ENCODE assay signal across 1 cellular context in the genomic region with DNA sequence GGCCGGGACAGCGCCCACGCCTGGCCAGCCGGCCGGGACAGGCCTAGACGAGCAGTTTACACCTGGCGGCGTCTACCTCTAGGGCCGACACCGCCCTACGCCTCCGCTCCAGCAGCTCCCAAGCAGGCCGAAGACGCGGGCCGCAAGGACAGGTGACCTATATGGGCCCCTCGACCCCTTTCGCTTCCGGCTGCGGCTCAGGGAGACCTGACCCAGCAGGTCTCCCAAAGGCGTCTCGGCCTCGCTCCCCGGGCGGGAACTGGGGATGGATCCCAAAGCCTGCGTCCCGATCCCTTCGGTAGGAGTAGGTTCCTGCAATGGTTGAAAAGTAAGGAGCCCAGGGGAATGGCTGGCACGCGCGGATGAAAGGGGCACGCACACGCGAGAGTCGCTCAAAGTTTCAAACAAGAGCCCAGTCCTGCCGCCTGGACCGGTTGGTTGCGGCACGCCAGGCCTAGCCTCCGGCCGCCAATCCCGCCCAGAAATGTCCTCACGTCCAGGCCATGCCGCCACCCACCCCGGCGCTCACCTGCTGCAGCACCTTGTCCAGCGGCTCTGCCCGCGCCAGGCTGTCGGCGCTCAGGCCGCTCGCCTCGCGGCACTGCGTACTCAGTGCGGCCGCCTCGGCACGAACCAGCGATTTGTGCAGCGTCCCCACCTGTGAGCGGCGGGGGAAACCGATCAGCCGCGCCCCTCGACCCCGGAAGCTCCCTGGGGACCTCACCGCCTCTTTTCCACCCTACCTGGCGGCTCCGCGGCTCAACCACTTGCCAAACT.
TF ChIP-seq lines count a peak whose summit lies in the region.

No MANE protein-coding gene starts in this region.

TF ChIP-seq in H1, 55 proteins besides CTCF, POLR2A, EP300 and RAD21:
- TF ChIP-seq POLR2AphosphoS5 (IDR thresholded peaks at IDR 0.05; ENCODE audit: low read depth, low read length) (peak; percentile 20), TBP (IDR thresholded peaks at IDR 0.05; ENCODE audit: low read depth, low read length) (peak; percentile 28; the same call in 1 of the 2 replicates), CHD2 (IDR thresholded peaks at IDR 0.05; ENCODE audit: low read length) (no peak), E2F6 (IDR thresholded peaks at IDR 0.05) (peak; percentile 59; the same call in 1 of the 2 replicates), JUND (IDR thresholded peaks at IDR 0.05; ENCODE audit: low read length) (no peak), BRCA1 (IDR thresholded peaks at IDR 0.05; ENCODE audit: low read depth, low read length) (no peak), SIN3A (conservative IDR thresholded peaks at IDR 0.05 in 1 of 2, IDR thresholded peaks at IDR 0.05 in 1 of 2; ENCODE audit: low read depth in 1 of 2, low read length in 2 of 2) (no peak; a peak in 2 of 4 replicates), TEAD4 (IDR thresholded peaks at IDR 0.05; ENCODE audit: low read depth, low read length) (no peak), EGR1 (IDR thresholded peaks at IDR 0.05; ENCODE audit: borderline replicate concordance, low read depth, low read length) (peak; percentile 33; the same call in 1 of the 2 replicates), TAF1 (IDR thresholded peaks at IDR 0.05; ENCODE audit: low read depth, low read length) (peak; percentile 3; the same call in 1 of the 2 replicates), POU5F1 (IDR thresholded peaks at IDR 0.05; ENCODE audit: low read depth, low read length) (no peak), RNF2 (IDR thresholded peaks at IDR 0.05; ENCODE audit: borderline replicate concordance, low read depth, low read length, missing control alignments, poor library complexity, severe bottlenecking) (no peak), TAF7 (optimal IDR thresholded peaks at IDR 0.05; ENCODE audit: borderline replicate concordance, low read depth, low read length) (peak; percentile 28), CBX5 (IDR thresholded peaks at IDR 0.05; ENCODE audit: low read depth, low read length) (no peak), KDM5A (IDR thresholded peaks at IDR 0.05; ENCODE audit: low read length) (no peak), USF2 (IDR thresholded peaks at IDR 0.05; ENCODE audit: low read length) (no peak; the same call in 1 of the 2 replicates), MAX (IDR thresholded peaks at IDR 0.05) (peak; percentile 43; the same call in 1 of the 2 replicates), HDAC2 (IDR thresholded peaks at IDR 0.05; ENCODE audit: borderline replicate concordance in 1 of 2, low read depth in 2 of 2, low read length in 2 of 2) (0 out of 4 replicates have a peak, but pooled peaks of 1 of the 2 experiments have one; percentile 17), SRF (IDR thresholded peaks at IDR 0.05; ENCODE audit: low read depth, low read length) (no peak), KDM4A (IDR thresholded peaks at IDR 0.05; ENCODE audit: low read depth, low read length, severe bottlenecking) (peak; percentile 40), SP4 (IDR thresholded peaks at IDR 0.05; ENCODE audit: low read length) (no peak), HDAC6 (IDR thresholded peaks at IDR 0.05; ENCODE audit: low read depth, low read length) (no peak), CBX8 (IDR thresholded peaks at IDR 0.05; ENCODE audit: borderline replicate concordance, low read depth, low read length) (no peak), JUN (IDR thresholded peaks at IDR 0.05; ENCODE audit: low read depth, low read length) (no peak), KDM1A (IDR thresholded peaks at IDR 0.05; ENCODE audit: borderline replicate concordance, low read length) (no peak), GTF2F1 (IDR thresholded peaks at IDR 0.05; ENCODE audit: borderline replicate concordance, low read depth, low read length) (no peak), ATF2 (IDR thresholded peaks at IDR 0.05; ENCODE audit: low read length) (no peak), SUZ12 (IDR thresholded peaks at IDR 0.05; ENCODE audit: low read length) (no peak), BACH1 (IDR thresholded peaks at IDR 0.05; ENCODE audit: low read length) (no peak), CTBP2 (IDR thresholded peaks at IDR 0.05; ENCODE audit: borderline replicate concordance, insufficient read depth, insufficient read length, low read length) (no peak), CHD1 (IDR thresholded peaks at IDR 0.05; ENCODE audit: low read depth, low read length) (no peak), SP1 (IDR thresholded peaks at IDR 0.05; ENCODE audit: low read depth, low read length) (no peak), MAFK (IDR thresholded peaks at IDR 0.05; ENCODE audit: low read depth, low read length) (no peak), CREB1 (IDR thresholded peaks at IDR 0.05) (no peak), EZH2 (IDR thresholded peaks at IDR 0.05; ENCODE audit: low read depth, low read length, severe bottlenecking) (peak; percentile 14)
- TF ChIP-seq, protein P1, sequence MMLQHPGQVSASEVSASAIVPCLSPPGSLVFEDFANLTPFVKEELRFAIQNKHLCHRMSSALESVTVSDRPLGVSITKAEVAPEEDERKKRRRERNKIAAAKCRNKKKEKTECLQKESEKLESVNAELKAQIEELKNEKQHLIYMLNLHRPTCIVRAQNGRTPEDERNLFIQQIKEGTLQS (IDR thresholded peaks at IDR 0.05; ENCODE audit: insufficient read depth, low read depth, low read length) = no peak
- TF ChIP-seq, protein P2, sequence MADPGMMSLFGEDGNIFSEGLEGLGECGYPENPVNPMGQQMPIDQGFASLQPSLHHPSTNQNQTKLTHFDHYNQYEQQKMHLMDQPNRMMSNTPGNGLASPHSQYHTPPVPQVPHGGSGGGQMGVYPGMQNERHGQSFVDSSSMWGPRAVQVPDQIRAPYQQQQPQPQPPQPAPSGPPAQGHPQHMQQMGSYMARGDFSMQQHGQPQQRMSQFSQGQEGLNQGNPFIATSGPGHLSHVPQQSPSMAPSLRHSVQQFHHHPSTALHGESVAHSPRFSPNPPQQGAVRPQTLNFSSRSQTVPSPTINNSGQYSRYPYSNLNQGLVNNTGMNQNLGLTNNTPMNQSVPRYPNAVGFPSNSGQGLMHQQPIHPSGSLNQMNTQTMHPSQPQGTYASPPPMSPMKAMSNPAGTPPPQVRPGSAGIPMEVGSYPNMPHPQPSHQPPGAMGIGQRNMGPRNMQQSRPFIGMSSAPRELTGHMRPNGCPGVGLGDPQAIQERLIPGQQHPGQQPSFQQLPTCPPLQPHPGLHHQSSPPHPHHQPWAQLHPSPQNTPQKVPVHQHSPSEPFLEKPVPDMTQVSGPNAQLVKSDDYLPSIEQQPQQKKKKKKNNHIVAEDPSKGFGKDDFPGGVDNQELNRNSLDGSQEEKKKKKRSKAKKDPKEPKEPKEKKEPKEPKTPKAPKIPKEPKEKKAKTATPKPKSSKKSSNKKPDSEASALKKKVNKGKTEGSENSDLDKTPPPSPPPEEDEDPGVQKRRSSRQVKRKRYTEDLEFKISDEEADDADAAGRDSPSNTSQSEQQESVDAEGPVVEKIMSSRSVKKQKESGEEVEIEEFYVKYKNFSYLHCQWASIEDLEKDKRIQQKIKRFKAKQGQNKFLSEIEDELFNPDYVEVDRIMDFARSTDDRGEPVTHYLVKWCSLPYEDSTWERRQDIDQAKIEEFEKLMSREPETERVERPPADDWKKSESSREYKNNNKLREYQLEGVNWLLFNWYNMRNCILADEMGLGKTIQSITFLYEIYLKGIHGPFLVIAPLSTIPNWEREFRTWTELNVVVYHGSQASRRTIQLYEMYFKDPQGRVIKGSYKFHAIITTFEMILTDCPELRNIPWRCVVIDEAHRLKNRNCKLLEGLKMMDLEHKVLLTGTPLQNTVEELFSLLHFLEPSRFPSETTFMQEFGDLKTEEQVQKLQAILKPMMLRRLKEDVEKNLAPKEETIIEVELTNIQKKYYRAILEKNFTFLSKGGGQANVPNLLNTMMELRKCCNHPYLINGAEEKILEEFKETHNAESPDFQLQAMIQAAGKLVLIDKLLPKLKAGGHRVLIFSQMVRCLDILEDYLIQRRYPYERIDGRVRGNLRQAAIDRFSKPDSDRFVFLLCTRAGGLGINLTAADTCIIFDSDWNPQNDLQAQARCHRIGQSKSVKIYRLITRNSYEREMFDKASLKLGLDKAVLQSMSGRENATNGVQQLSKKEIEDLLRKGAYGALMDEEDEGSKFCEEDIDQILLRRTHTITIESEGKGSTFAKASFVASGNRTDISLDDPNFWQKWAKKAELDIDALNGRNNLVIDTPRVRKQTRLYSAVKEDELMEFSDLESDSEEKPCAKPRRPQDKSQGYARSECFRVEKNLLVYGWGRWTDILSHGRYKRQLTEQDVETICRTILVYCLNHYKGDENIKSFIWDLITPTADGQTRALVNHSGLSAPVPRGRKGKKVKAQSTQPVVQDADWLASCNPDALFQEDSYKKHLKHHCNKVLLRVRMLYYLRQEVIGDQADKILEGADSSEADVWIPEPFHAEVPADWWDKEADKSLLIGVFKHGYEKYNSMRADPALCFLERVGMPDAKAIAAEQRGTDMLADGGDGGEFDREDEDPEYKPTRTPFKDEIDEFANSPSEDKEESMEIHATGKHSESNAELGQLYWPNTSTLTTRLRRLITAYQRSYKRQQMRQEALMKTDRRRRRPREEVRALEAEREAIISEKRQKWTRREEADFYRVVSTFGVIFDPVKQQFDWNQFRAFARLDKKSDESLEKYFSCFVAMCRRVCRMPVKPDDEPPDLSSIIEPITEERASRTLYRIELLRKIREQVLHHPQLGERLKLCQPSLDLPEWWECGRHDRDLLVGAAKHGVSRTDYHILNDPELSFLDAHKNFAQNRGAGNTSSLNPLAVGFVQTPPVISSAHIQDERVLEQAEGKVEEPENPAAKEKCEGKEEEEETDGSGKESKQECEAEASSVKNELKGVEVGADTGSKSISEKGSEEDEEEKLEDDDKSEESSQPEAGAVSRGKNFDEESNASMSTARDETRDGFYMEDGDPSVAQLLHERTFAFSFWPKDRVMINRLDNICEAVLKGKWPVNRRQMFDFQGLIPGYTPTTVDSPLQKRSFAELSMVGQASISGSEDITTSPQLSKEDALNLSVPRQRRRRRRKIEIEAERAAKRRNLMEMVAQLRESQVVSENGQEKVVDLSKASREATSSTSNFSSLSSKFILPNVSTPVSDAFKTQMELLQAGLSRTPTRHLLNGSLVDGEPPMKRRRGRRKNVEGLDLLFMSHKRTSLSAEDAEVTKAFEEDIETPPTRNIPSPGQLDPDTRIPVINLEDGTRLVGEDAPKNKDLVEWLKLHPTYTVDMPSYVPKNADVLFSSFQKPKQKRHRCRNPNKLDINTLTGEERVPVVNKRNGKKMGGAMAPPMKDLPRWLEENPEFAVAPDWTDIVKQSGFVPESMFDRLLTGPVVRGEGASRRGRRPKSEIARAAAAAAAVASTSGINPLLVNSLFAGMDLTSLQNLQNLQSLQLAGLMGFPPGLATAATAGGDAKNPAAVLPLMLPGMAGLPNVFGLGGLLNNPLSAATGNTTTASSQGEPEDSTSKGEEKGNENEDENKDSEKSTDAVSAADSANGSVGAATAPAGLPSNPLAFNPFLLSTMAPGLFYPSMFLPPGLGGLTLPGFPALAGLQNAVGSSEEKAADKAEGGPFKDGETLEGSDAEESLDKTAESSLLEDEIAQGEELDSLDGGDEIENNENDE (IDR thresholded peaks at IDR 0.05; ENCODE audit: insufficient replicate concordance, low read length) = no peak
TF ChIP-seq in H1: peak in this region for 10.
